In the genomic region with DNA sequence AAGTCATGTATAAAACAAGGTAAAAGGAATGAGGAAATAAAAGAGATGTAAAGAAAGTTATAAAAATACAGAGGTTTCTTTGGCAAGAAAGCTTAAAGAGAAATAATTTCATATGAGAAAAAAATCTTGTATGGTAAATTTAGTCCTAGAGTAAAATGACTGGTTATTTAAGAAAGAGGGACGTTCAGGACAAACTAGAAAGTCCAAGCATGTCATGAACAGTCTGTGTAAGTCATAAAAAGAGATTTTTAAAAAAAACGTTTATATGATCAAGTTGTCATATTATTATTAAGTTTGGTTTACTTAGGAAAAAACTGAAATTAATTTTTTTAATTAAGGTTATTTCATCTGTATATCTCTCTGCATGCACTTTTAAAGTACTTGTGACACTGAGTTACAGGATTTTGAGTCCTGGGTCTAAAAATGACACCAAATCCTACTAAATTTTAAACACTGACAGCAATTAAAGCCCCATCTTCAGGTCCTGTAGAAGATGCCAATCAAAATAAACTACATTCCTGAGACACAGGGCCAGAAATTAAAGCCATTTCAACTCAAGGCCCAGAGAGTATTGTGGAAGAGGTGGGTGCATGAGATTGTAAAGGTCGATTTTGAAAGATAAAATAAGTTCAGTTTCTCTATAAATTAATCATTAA, we compare ENCODE assay signal across 18 cellular contexts.
"Had no signal": no experiment of that assay in that cellular context is flagged by ENCODE, and none has a peak within 500 bp of the region (broad histone marks: within the 10 kb centered on the region; RNA-seq: fewer than 3 reads in every experiment).

No MANE protein-coding gene starts in this region.

- H3K9me3 ChIP-seq: tibial artery had no signal

- H3K36me3 ChIP-seq: adrenal gland, esophagus squamous epithelium had no signal

- H3K27ac ChIP-seq: adrenal gland, esophagus squamous epithelium, tibial artery had no signal

- H3K27ac Mint-ChIP-seq: activated CD4-positive, alpha-beta T cell treated with anti-CD3 and anti-CD28 coated beads for 36 hours; activated naive CD4-positive, alpha-beta T cell treated with anti-CD3 and anti-CD28 coated beads, Interleukin-2, amount 50 U/mL, for 24 hours; mesothelial cell of epicardium; nephron progenitor cell had no signal

- H3K4me1 ChIP-seq: adrenal gland, tibial artery had no signal

- H3K4me3 Mint-ChIP-seq: activated CD4-positive, alpha-beta T cell treated with anti-CD3 and anti-CD28 coated beads for 36 hours; activated naive CD4-positive, alpha-beta T cell treated with anti-CD3 and anti-CD28 coated beads, Interleukin-2, amount 50 U/mL, for 24 hours; mesothelial cell of epicardium; nephron progenitor cell had no signal

- H3K9me3 Mint-ChIP-seq: activated naive CD4-positive, alpha-beta T cell treated with anti-CD3 and anti-CD28 coated beads, Interleukin-2, amount 50 U/mL, for 24 hours had no signal

- H3K27me3 ChIP-seq: adrenal gland, esophagus squamous epithelium, tibial artery had no signal

- H3K4me1 Mint-ChIP-seq: activated CD4-positive, alpha-beta T cell treated with anti-CD3 and anti-CD28 coated beads for 36 hours; activated naive CD4-positive, alpha-beta T cell treated with anti-CD3 and anti-CD28 coated beads, Interleukin-2, amount 50 U/mL, for 24 hours; mesothelial cell of epicardium; nephron progenitor cell had no signal

- DNase-seq: activated CD4-positive, alpha-beta T cell treated with anti-CD3 and anti-CD28 coated beads for 36 hours; activated CD4-positive, alpha-beta T cell treated with anti-CD3 and anti-CD28 coated beads, Interleukin-2, amount 50 U/mL, for 48 hours; activated gamma-delta T cell; adrenal gland; dermis blood vessel endothelial cell; effector memory CD4-positive, alpha-beta T cell; esophagus squamous epithelium; islet precursor cell; nephron progenitor cell; retina; stimulated activated naive CD8-positive, alpha-beta T cell treated with anti-CD3 and anti-CD28 coated beads, Interleukin-15, Interleukin-2, amounts not matched to agents 100 U/mL and 50 U/mL, for 24 hours; substantia nigra; tibial artery had no signal

- H3K4me3 ChIP-seq: adrenal gland, esophagus squamous epithelium, lung, tibial artery had no signal

- H3K27me3 Mint-ChIP-seq: activated CD4-positive, alpha-beta T cell treated with anti-CD3 and anti-CD28 coated beads for 36 hours; activated naive CD4-positive, alpha-beta T cell treated with anti-CD3 and anti-CD28 coated beads, Interleukin-2, amount 50 U/mL, for 24 hours had no signal

- ATAC-seq: activated CD4-positive, alpha-beta T cell treated with anti-CD3 and anti-CD28 coated beads for 36 hours; stimulated activated naive CD8-positive, alpha-beta T cell treated with anti-CD3 and anti-CD28 coated beads, Interleukin-15, Interleukin-2, amounts not matched to agents 100 U/mL and 50 U/mL, for 24 hours had no signal

- FAIRE-seq: astrocyte, bronchial epithelial cell had no signal
